1 cellular context compared by ENCODE assay signal in the genomic region with DNA sequence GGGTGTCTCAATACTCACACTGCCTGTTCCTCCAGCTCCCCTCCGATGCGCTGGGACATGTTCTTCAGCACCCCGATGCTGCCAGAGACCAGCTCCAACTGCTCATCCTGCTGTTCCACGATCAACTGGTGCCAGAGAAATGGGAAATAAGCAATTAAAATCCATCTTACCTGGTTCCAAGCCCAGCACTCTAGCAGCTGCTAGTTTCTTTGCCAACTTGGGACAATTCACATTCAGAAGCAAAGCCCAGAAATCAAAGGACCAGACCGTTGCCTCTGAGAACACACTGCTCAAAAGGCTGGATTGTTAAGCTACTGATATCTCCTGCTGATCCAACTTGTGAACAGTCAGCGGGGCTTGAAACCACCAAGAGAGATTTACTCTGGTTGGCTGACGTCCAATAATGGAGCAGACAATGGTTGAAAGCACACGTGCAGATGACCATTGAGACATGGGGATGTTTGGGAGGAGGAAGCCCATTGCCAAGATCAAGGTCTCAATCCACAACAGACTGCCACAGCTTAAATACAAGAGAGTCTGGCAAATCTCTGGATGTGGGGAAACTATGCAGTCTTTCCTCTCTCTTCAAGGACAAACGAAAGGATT.
TF ChIP-seq lines count a peak whose summit lies in the region.

No MANE protein-coding gene starts in this region.

TF ChIP-seq in K562, 482 proteins besides CTCF, POLR2A, EP300 and RAD21 (continued from another document):
- TF ChIP-seq, protein P1, sequence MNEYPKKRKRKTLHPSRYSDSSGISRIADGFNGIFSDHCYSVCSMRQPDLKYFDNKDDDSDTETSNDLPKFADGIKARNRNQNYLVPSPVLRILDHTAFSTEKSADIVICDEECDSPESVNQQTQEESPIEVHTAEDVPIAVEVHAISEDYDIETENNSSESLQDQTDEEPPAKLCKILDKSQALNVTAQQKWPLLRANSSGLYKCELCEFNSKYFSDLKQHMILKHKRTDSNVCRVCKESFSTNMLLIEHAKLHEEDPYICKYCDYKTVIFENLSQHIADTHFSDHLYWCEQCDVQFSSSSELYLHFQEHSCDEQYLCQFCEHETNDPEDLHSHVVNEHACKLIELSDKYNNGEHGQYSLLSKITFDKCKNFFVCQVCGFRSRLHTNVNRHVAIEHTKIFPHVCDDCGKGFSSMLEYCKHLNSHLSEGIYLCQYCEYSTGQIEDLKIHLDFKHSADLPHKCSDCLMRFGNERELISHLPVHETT (CRISPR knock-in tag; conservative IDR thresholded peaks at IDR 0.05 in 1 of 2, IDR thresholded peaks at IDR 0.05 in 1 of 2) = no peak
- TF ChIP-seq, protein P2, sequence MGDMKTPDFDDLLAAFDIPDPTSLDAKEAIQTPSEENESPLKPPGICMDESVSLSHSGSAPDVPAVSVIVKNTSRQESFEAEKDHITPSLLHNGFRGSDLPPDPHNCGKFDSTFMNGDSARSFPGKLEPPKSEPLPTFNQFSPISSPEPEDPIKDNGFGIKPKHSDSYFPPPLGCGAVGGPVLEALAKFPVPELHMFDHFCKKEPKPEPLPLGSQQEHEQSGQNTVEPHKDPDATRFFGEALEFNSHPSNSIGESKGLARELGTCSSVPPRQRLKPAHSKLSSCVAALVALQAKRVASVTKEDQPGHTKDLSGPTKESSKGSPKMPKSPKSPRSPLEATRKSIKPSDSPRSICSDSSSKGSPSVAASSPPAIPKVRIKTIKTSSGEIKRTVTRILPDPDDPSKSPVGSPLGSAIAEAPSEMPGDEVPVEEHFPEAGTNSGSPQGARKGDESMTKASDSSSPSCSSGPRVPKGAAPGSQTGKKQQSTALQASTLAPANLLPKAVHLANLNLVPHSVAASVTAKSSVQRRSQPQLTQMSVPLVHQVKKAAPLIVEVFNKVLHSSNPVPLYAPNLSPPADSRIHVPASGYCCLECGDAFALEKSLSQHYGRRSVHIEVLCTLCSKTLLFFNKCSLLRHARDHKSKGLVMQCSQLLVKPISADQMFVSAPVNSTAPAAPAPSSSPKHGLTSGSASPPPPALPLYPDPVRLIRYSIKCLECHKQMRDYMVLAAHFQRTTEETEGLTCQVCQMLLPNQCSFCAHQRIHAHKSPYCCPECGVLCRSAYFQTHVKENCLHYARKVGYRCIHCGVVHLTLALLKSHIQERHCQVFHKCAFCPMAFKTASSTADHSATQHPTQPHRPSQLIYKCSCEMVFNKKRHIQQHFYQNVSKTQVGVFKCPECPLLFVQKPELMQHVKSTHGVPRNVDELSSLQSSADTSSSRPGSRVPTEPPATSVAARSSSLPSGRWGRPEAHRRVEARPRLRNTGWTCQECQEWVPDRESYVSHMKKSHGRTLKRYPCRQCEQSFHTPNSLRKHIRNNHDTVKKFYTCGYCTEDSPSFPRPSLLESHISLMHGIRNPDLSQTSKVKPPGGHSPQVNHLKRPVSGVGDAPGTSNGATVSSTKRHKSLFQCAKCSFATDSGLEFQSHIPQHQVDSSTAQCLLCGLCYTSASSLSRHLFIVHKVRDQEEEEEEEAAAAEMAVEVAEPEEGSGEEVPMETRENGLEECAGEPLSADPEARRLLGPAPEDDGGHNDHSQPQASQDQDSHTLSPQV (IDR thresholded peaks at IDR 0.05) = no peak
TF ChIP-seq in K562: peak in this region for 2.
